ENCODE assay signal across 24 cellular contexts in the genomic region with DNA sequence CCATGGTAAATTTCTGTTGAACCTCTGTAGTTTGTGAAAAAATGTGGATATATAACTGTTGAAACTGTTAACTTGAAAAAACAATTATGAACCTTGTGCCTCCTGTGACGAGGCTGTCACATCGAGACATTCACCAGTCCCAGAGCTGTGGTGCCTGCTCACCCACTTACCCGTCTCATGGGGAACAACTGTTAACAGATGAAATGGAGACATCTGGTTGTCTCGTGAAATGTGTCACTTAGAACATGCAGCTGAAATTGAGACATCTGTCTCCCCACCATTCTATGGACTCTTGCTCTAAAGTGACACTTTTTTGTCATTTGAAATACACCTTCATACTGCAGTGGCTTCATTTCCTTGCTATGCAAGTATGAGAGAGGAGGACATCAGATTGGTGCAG.
"Had no signal": no experiment of that assay in that cellular context is flagged by ENCODE, and none has a peak within 500 bp of the region (broad histone marks: within the 10 kb centered on the region; RNA-seq: fewer than 3 reads in every experiment).

No MANE protein-coding gene starts in this region.

- H3K27me3 ChIP-seq: hepatocyte, pancreas, stomach, tibial artery, upper lobe of right lung had no signal

- H3K4me2 ChIP-seq: hepatocyte had no signal

- H3K27ac ChIP-seq: hepatocyte, left ventricle myocardium inferior, pancreas, prostate gland, skin epidermis, stomach, thoracic aorta, tibial artery, upper lobe of right lung had no signal

- H3K27me3 Mint-ChIP-seq: naive B cell; stimulated activated naive B cell treated with anti-CD40 and anti-IgM and Interleukin-4, amounts not matched to agents 10 μg/mL and 1 μg/mL and 100 μg/mL, for 72 hours had no signal

- H3K9me3 ChIP-seq: left ventricle myocardium inferior, pancreas, prostate gland, stomach, thoracic aorta, tibial artery, upper lobe of right lung had no signal

- H3K4me1 Mint-ChIP-seq: mesothelial cell of epicardium; naive B cell; natural killer cell; nephron progenitor cell; stimulated activated naive B cell treated with anti-CD40 and anti-IgM and Interleukin-4, amounts not matched to agents 10 μg/mL and 1 μg/mL and 100 μg/mL, for 72 hours had no signal

- H3K9me3 Mint-ChIP-seq: naive B cell; natural killer cell; stimulated activated naive B cell treated with anti-CD40 and anti-IgM and Interleukin-4, amounts not matched to agents 10 μg/mL and 1 μg/mL and 100 μg/mL, for 72 hours had no signal

- H2AFZ ChIP-seq: hepatocyte had no signal

- H3K4me3 ChIP-seq: hepatocyte, left ventricle myocardium inferior, lung, pancreas, prostate gland, skin epidermis, stomach, thoracic aorta, tibial artery, upper lobe of right lung had no signal

- H3K36me3 Mint-ChIP-seq: mesothelial cell of epicardium; naive B cell; natural killer cell; stimulated activated naive B cell treated with anti-CD40 and anti-IgM and Interleukin-4, amounts not matched to agents 10 μg/mL and 1 μg/mL and 100 μg/mL, for 72 hours had no signal

- H3K27ac Mint-ChIP-seq: mesothelial cell of epicardium; natural killer cell; nephron progenitor cell; stimulated activated naive B cell treated with anti-CD40 and anti-IgM and Interleukin-4, amounts not matched to agents 10 μg/mL and 1 μg/mL and 100 μg/mL, for 72 hours had no signal

- H3K4me1 ChIP-seq: left ventricle myocardium inferior, pancreas, prostate gland, stomach, tibial artery, upper lobe of right lung had no signal

- H3K36me3 ChIP-seq: left ventricle myocardium inferior, pancreas, prostate gland, stomach, thoracic aorta, tibial artery, upper lobe of right lung had no signal

- DNase-seq: islet precursor cell; left ventricle myocardium inferior; naive B cell; natural killer cell; nephron progenitor cell; pancreas; retina; right cardiac atrium; stimulated activated CD4-positive, alpha-beta T cell treated with anti-CD3 and anti-CD28 coated beads, Interleukin-12 subunit alpha, Interleukin-12 subunit beta, amount 100 ng/mL, for 4 hours; stimulated activated CD4-positive, alpha-beta T cell treated with anti-CD3 and anti-CD28 coated beads, Interleukin-15, amount 100 ng/mL, for 24 hours; stimulated activated CD4-positive, alpha-beta T cell treated with anti-CD3 and anti-CD28 coated beads, Interleukin-2, amount 100 ng/mL, for 24 hours; stimulated activated CD4-positive, alpha-beta T cell treated with anti-CD3 and anti-CD28 coated beads, Interleukin-4, amount 100 ng/mL, for 1 hour; stimulated activated naive B cell treated with anti-CD40 and anti-IgM and Interleukin-4, amounts not matched to agents 10 μg/mL and 1 μg/mL and 100 μg/mL, for 72 hours; stimulated activated naive CD8-positive, alpha-beta T cell treated with anti-CD3 and anti-CD28 coated beads, Interleukin-15, Interleukin-2, amounts not matched to agents 100 U/mL and 50 U/mL, for 24 hours; stomach; tibial artery; trophoblast cell; upper lobe of right lung had no signal

- H3K79me2 ChIP-seq: hepatocyte had no signal

- H3K4me3 Mint-ChIP-seq: mesothelial cell of epicardium; naive B cell; natural killer cell; nephron progenitor cell; stimulated activated naive B cell treated with anti-CD40 and anti-IgM and Interleukin-4, amounts not matched to agents 10 μg/mL and 1 μg/mL and 100 μg/mL, for 72 hours had no signal
